ENCODE assay signal across 7 cellular contexts in genomic region chr18:5568416-5568815, GRCh38. TPM values are rescaled to one million over a fixed set of nuclear protein-coding genes. Genes with fewer than 3 reads are reported as not detected.
"Had no signal": no experiment of that assay in that cellular context is flagged by ENCODE, and none has a peak within 500 bp of the region (broad histone marks: within the 10 kb centered on the region; RNA-seq: fewer than 3 reads in every experiment).

No MANE protein-coding gene starts in this region.

- H3K27ac ChIP-seq: KMS-11 had no signal

- DNase-seq: H9, HCEC 1CT, KBM-7 had no signal

- H2AFZ ChIP-seq: GM23338 had no signal

- H3K4me3 ChIP-seq: GM23338 had no signal

- H3K9ac ChIP-seq: KMS-11 had no signal

- FAIRE-seq: H54, HepG2 had no signal

- H3K4me2 ChIP-seq: GM23338, KMS-11 had no signal

RNA-seq across cellular contexts. Expression of gene EPB41L3, which starts 24.6 kb away (rescaled TPM):
- total RNA-seq: HepG2 had no signal
- polyA plus RNA-seq: HepG2 had no signal
